5 cellular contexts compared by ENCODE assay signal in the genomic region with DNA sequence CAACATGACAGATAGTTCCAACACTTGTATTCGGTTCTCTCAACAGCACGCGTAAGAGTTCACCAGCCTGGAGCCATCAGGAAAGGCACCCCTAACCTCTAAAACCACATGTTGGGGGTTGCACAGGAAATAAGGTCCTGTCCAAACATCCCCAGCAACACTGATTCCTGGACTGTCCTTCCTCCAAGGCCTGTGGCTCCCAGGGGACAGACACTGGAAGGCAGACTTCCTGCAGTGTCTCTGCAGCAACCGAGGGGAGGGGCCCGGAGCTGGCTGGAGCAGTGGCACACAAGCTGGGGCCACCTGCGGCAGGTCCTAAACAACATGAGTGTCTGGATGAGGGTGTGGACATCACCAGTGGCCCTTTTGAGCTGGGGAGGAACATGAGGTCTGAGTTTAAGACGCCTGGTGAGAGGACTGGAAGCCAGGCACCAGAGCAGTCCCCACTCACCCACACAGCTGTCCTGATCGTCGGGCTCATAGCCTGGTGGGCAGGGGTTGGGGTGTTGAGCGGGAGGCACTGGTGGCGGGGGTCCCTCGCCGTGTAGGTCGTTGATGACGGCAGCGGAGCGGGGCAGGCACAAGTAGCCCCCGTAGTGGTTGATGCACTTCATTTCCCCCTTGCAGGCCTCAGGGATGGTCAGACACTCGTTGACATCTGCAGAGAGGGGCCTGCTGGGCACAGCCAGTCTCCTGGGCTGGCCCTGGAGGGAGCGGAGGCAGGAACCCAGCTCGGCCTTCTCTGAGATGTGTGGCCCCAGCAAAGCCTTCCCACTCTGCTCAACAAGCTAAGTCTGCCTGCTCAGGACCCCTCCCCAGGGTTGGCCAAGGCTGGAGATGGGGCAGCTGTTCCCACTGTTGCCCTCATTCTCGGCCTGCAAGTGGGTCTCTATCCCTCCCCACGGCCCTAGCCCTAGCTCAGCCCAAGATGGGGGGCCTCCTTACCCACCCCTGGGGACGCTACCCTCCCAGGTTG. TPM values are rescaled to one million over a fixed set of nuclear protein-coding genes. Genes with fewer than 3 reads are reported as not detected.
DNase-seq lines count a peak whose midpoint lies in the region; ATAC-seq and TF ChIP-seq lines count a peak whose summit lies in the region.

No MANE protein-coding gene starts in this region.

- H3K4me3 Mint-ChIP-seq in endodermal cell: peak overlapping the region; percentile 85

- no peaks in the 10 kb centered on the region for H3K9me3 Mint-ChIP-seq in endodermal cell

- H3K4me3 ChIP-seq in NB4 (ENCODE audit: low read depth, low read length) (peak overlapping the region; percentile 25), endodermal cell (ENCODE audit: low read length) (peak overlapping the region; percentile 76), skin epidermis (peak overlapping the region in 3 of 7 experiments; percentile 36 to 54 (median 44))

- ATAC-seq in GM21515 (IDR thresholded peaks at IDR 0.05; ENCODE audit: unreplicated experiment): no peak

- TF ChIP-seq CTCF in NB4 (IDR thresholded peaks at IDR 0.05; ENCODE audit: low read depth, low read length) (no peak), endodermal cell (conservative IDR thresholded peaks at IDR 0.05) (no peak)

- H3K4me1 ChIP-seq in endodermal cell (ENCODE audit: control insufficient read depth, insufficient read depth, low read length): no peaks in the 10 kb centered on the region

- H3K9ac ChIP-seq in endodermal cell (ENCODE audit: extremely low read depth, low read length, poor library complexity, severe bottlenecking): peak overlapping the region; percentile 41

- peaks cover 9% of the 10 kb centered on the region for H3K4me1 Mint-ChIP-seq in endodermal cell

- H3K27ac Mint-ChIP-seq in endodermal cell: no peak overlapping the region

- H3K27me3 Mint-ChIP-seq in endodermal cell (ENCODE audit: insufficient read depth): no peaks in the 10 kb centered on the region

- DNase-seq in NB4 (ENCODE audit: low read depth) (peak; percentile 96), endodermal cell (no peak), islet precursor cell (no peak)

- no peaks in the 10 kb centered on the region for H3K9me3 ChIP-seq in endodermal cell (ENCODE audit: control insufficient read depth, low read length)

- H3K27me3 ChIP-seq in endodermal cell (ENCODE audit: control insufficient read depth, insufficient read depth, low read length, poor library complexity, severe bottlenecking): no peaks in the 10 kb centered on the region

- no peak overlapping the region for H3K27ac ChIP-seq in endodermal cell (ENCODE audit: low read depth, low read length)
- H3K27ac ChIP-seq in skin epidermis: peak overlapping the region in 17 of 21 experiments; percentile 19 to 95 (median 85)

- peaks cover 33% of the 10 kb centered on the region for H3K36me3 ChIP-seq in endodermal cell (ENCODE audit: control insufficient read depth, insufficient read depth, low read length)

- peaks cover 33% of the 10 kb centered on the region for H3K36me3 Mint-ChIP-seq in endodermal cell (ENCODE audit: low read depth)

- 90 to 91% methylated on average over 13 to 24 of the region's 24 CpGs for WGBS in endodermal cell (ENCODE audit: insufficient coverage in 1 of 2, insufficient read length in 1 of 2), 2 experiments

- no peak for TF ChIP-seq POLR2A in NB4 (IDR thresholded peaks at IDR 0.05; ENCODE audit: extremely low read depth, insufficient read length)

RNA-seq across cellular contexts. Expression of a gene that starts 1.6 kb away (rescaled TPM):
- 10 to 100 TPM; 84.5 to 99.6 TPM for total RNA-seq in endodermal cell
- 44.2 TPM for polyA plus RNA-seq in endodermal cell (2013, experiment 1 of 2)
- 46.6 TPM for polyA plus RNA-seq in endodermal cell (2013, experiment 2 of 2)

RNA-seq across cellular contexts. Expression of a gene that starts 8.6 kb away (rescaled TPM):
- not detected for total RNA-seq in endodermal cell
- not detected for polyA plus RNA-seq in endodermal cell (2013, experiment 1 of 2)
- not detected for polyA plus RNA-seq in endodermal cell (2013, experiment 2 of 2)

RNA-seq across cellular contexts. Expression of a gene that starts 10.8 kb away (rescaled TPM):
- 10 to 100 TPM; 51.0 to 64.5 TPM for total RNA-seq in endodermal cell
- polyA plus RNA-seq in endodermal cell (2013, experiment 1 of 2): 64.5 TPM
- polyA plus RNA-seq in endodermal cell (2013, experiment 2 of 2): 60.0 TPM

RNA-seq across cellular contexts. Expression of a gene that starts 13.0 kb away (rescaled TPM):
- 1,000 to 10,000 TPM; 1,218 to 1,284 TPM for total RNA-seq in endodermal cell
- polyA plus RNA-seq in endodermal cell (2013, experiment 1 of 2): 1,019 TPM
- polyA plus RNA-seq in endodermal cell (2013, experiment 2 of 2): 1,005 TPM

RNA-seq across cellular contexts. Expression of a gene that starts 17.3 kb away (rescaled TPM):
- total RNA-seq in endodermal cell: 10 to 100 TPM; 81.0 to 92.0 TPM
- polyA plus RNA-seq in endodermal cell (2013, experiment 1 of 2): 64.2 TPM
- 62.7 TPM for polyA plus RNA-seq in endodermal cell (2013, experiment 2 of 2)
